In the genomic region with DNA sequence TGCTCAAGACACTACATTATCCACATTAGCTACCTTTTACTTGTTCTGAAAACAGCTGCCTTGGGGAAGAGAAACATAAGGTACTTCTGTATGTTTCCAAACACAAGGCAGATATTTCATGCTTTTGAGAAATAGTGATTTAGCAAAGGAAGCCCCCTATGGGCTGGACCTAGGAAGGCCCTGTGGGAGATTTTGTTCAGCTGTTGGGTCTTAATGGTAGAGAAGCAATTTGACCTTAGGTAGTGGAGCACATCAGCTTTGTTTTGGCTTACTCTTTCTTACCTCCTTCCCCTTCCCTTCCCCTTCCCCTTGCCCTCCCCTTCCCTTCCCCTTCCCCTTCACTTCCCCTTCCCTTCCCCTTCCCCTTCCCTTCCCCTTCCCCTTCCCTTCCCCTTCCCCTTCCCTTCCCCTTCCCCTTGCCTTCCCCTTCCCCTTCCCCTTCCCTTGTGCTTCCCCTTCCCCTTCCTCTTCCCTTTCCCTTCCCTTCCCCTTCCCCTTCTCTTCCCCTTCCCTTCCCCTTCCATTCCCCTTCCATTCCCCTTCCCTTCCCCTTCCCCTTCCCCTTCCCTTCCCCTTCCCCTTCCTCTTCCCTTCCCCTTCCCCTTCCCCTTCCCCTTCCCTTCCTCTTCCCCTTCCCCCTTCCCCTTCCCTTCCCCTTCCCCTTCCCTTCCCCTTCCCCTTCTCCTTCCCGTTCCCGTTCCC, we compare ENCODE assay signal across 12 cellular contexts.
DNase-seq lines count a peak whose midpoint lies in the region; TF ChIP-seq lines count a peak whose summit lies in the region.
"Had no signal": no experiment of that assay in that cellular context is flagged by ENCODE, and none has a peak within 500 bp of the region (broad histone marks: within the 10 kb centered on the region; RNA-seq: fewer than 3 reads in every experiment).

No MANE protein-coding gene starts in this region.

- H4K20me1 ChIP-seq in osteoblast (ENCODE audit: insufficient read depth, low read length), result peaks cover 4% of the 10 kb centered on the region

- H3K79me2 ChIP-seq in osteoblast (ENCODE audit: insufficient read depth, low read length), result no peaks in the 10 kb centered on the region

- H3K27ac ChIP-seq in osteoblast (ENCODE audit: low read depth, low read length) (no peak overlapping the region), testis (no peak overlapping the region)

- no peak overlapping the region for H3K4me2 ChIP-seq in osteoblast (ENCODE audit: insufficient read depth, low read length)

- no peak overlapping the region for H2AFZ ChIP-seq in osteoblast (ENCODE audit: low read length)

- intact Hi-C loops in testis (cut with DNase I; ENCODE audit: low total_unique reads), result no loop called here

- H3K4me1 ChIP-seq in osteoblast (ENCODE audit: insufficient read depth, low read length), result peaks cover 3% of the 10 kb centered on the region
- peaks cover 17% of the 10 kb centered on the region for H3K4me1 ChIP-seq in testis

- H3K27me3 ChIP-seq in osteoblast (ENCODE audit: insufficient read depth, low read length), result no peaks in the 10 kb centered on the region
- H3K27me3 ChIP-seq in testis, result no peaks in the 10 kb centered on the region

- H3K4me3 ChIP-seq in cardiac fibroblast (replicated peaks in 1 of 2; ENCODE audit: low read depth in 2 of 2, low read length in 2 of 2), result no peak overlapping the region
- H3K4me3 ChIP-seq in osteoblast (ENCODE audit: insufficient read depth, low read length), result no peak overlapping the region
- H3K4me3 ChIP-seq in testis, result no peak overlapping the region

- no peak for TF ChIP-seq POLR2A in testis (IDR thresholded peaks at IDR 0.05)

- no peaks in the 10 kb centered on the region for H3K9me3 ChIP-seq in osteoblast (ENCODE audit: low read depth, low read length)
- no peaks in the 10 kb centered on the region for H3K9me3 ChIP-seq in testis

- H3K36me3 ChIP-seq in osteoblast (ENCODE audit: insufficient read depth, low read length) (no peaks in the 10 kb centered on the region), testis (ENCODE audit: low read depth, missing control alignments) (no peaks in the 10 kb centered on the region)

- WGBS in testis, 2 donors, result 80% methylated on average over 1 of the region's 2 CpGs; no CpG with 5 or more reads in 1 of the 2 donors

- DNase-seq in NCI-H82 (lab: John Stamatoyannopoulos, UW) (peak; percentile 23), NCI-H82 treated with DMSO at 0.1 percent for 48 hours (lab: John Stamatoyannopoulos, UW; ENCODE audit: unreplicated experiment) (no peak), Kasumi-1 (lab: John Stamatoyannopoulos, UW) (peak; percentile 8 to 22), cardiac fibroblast (ENCODE audit: low read depth in 2 of 2) (peak; percentile 22 to 36), osteoblast (ENCODE audit: insufficient read length, low spot score, missing footprints) (no peak), testis (no peak), activated T-cell treated with anti-CD3 and anti-CD28 coated beads for 4 hours (no peak), hypothalamus (lab: John Stamatoyannopoulos, UW) (no peak)
- DNase-seq: activated CD4-positive, alpha-beta T cell treated with anti-CD3 and anti-CD28 coated beads, Interleukin-2, amount 50 U/mL, for 1 hour; activated gamma-delta T cell treated with Interleukin-2 at 50 U/mL for 16 hours; mammary epithelial cell; NCI-H2107 had no signal

- TF ChIP-seq CTCF in cardiac fibroblast (IDR thresholded peaks at IDR 0.05; ENCODE audit: low read depth, low read length) (peak; percentile 38), osteoblast (IDR thresholded peaks at IDR 0.05; ENCODE audit: extremely low read depth, low read depth, low read length) (peak; percentile 35), testis (IDR thresholded peaks at IDR 0.05) (no peak)

Comparison
In these comparisons a context has a peak if more than half of its experiments do, and no peak if none do; other contexts are left out.
1. DNase-seq: peak in NCI-H82 (single experiment), Kasumi-1 (2 of 2) and cardiac fibroblast (2 of 2); none in NCI-H82 treated with DMSO at 0.1 percent for 48 hours (single experiment), osteoblast (single experiment), testis (single experiment), activated T-cell treated with anti-CD3 and anti-CD28 coated beads for 4 hours (single experiment) and hypothalamus (0 of 51).
2. CTCF ChIP-seq: peak in cardiac fibroblast (single experiment) and osteoblast (single experiment); none in testis (0 of 3).